Comparison of ENCODE assay signal across 8 cellular contexts in genomic region chr1:239814306-239814881, GRCh38.
DNase-seq lines count a peak whose midpoint lies in the region; ATAC-seq and TF ChIP-seq lines count a peak whose summit lies in the region.

No MANE protein-coding gene starts in this region.

- H3K9me2 ChIP-seq in HCT116 (ENCODE audit: insufficient read depth), result no peaks in the 10 kb centered on the region

- BruUV-seq in HCT116 (replicated peaks; lab: Mats Ljungman, UMichigan), result no TSS peak

- H3K4me1 Mint-ChIP-seq in activated T-helper 17 cell treated with anti-CD3 and anti-CD28 coated beads, Interleukin-2, amount 50 U/mL, for 72 hours, result peaks cover 29% of the 10 kb centered on the region

- peaks cover 3 to 23% of the 10 kb centered on the region in 2 experiments; a peak in 2 of 4 replicates for H3K9me3 ChIP-seq in HCT116 (ENCODE audit: control insufficient read depth in 1 of 2, insufficient read depth in 1 of 2, low read depth in 1 of 2, low read length in 2 of 2)
- H3K9me3 ChIP-seq in right cardiac atrium (ENCODE audit: control insufficient read depth, low read length), result no peaks in the 10 kb centered on the region

- H3K27me3 ChIP-seq in HCT116 (ENCODE audit: insufficient read depth, low read length) (no peaks in the 10 kb centered on the region), right cardiac atrium (ENCODE audit: control insufficient read depth, insufficient read depth) (no peaks in the 10 kb centered on the region)

- no peak for TF ChIP-seq CTCF in HCT116 (IDR thresholded peaks at IDR 0.05 in 2 of 3, conservative IDR thresholded peaks at IDR 0.05 in 1 of 3; ENCODE audit: borderline replicate concordance in 1 of 3, insufficient read depth in 1 of 3, low read depth in 2 of 3, low read length in 2 of 3)

- TF ChIP-seq POLR2A in HCT116 (IDR thresholded peaks at IDR 0.05; ENCODE audit: borderline replicate concordance, extremely low read depth, insufficient read depth, insufficient read length), result no peak

- POLR2A ChIA-PET in HCT116 (lab: Charles Lee), result no interaction called here

- ATAC-seq in HCT116, result no peak
- ATAC-seq in activated T-helper 17 cell treated with anti-CD3 and anti-CD28 coated beads, Interleukin-2, amount 50 U/mL, for 72 hours (replicated peaks), result peak; percentile 86
- no peak for ATAC-seq in GM21390 (IDR thresholded peaks at IDR 0.05; ENCODE audit: unreplicated experiment)
- no peak for ATAC-seq in right cardiac atrium

- no peak overlapping the region for H2AFZ ChIP-seq in HCT116 (ENCODE audit: low read depth, low read length, poor library complexity, severe bottlenecking)

- no peak for TF ChIP-seq RAD21 in HCT116 (IDR thresholded peaks at IDR 0.05; ENCODE audit: low read depth)

- CTCF ChIA-PET in HCT116 (lab: Charles Lee), result no interaction called here

- no peaks in the 10 kb centered on the region for H3K36me3 Mint-ChIP-seq in activated T-helper 17 cell treated with anti-CD3 and anti-CD28 coated beads, Interleukin-2, amount 50 U/mL, for 72 hours (ENCODE audit: low read depth)

- H3K4me3 ChIP-seq in HCT116 (replicated peaks in 1 of 2; ENCODE audit: low read depth in 1 of 2, low read length in 2 of 2), result no peak overlapping the region
- no peak overlapping the region for H3K4me3 ChIP-seq in right cardiac atrium (ENCODE audit: low read length)

- H3K4me1 ChIP-seq in HCT116 (ENCODE audit: control insufficient read depth in 1 of 2, insufficient read depth in 2 of 2, low read length in 2 of 2) (no peaks in the 10 kb centered on the region), right cardiac atrium (ENCODE audit: control insufficient read depth, insufficient read depth, low read length) (no peaks in the 10 kb centered on the region)

- H3K27ac Mint-ChIP-seq in activated T-helper 17 cell treated with anti-CD3 and anti-CD28 coated beads, Interleukin-2, amount 50 U/mL, for 72 hours, result peak overlapping the region; percentile 67

- peaks cover 7% of the 10 kb centered on the region for H3K27me3 Mint-ChIP-seq in activated T-helper 17 cell treated with anti-CD3 and anti-CD28 coated beads, Interleukin-2, amount 50 U/mL, for 72 hours

- WGBS in right cardiac atrium, result 46% methylated on average over 8 of the region's 8 CpGs

- no peaks in the 10 kb centered on the region for H3K79me2 ChIP-seq in HCT116 (ENCODE audit: insufficient read depth, low read length)

- no peaks in the 10 kb centered on the region for H3K9me3 Mint-ChIP-seq in activated T-helper 17 cell treated with anti-CD3 and anti-CD28 coated beads, Interleukin-2, amount 50 U/mL, for 72 hours

- H4K20me1 ChIP-seq in HCT116 (ENCODE audit: insufficient read depth), result no peaks in the 10 kb centered on the region

- H3K27ac ChIP-seq in HCT116 (ENCODE audit: low read depth, low read length) (no peak overlapping the region), right cardiac atrium (ENCODE audit: low read length) (no peak overlapping the region)

- no peak overlapping the region for H3K4me2 ChIP-seq in HCT116 (ENCODE audit: low read length)

- peak overlapping the region; percentile 79 for H3K4me3 Mint-ChIP-seq in activated T-helper 17 cell treated with anti-CD3 and anti-CD28 coated beads, Interleukin-2, amount 50 U/mL, for 72 hours

- H3K9ac ChIP-seq in HCT116 (ENCODE audit: low read length), result no peak overlapping the region

- intact Hi-C loops in HCT116 (cut with micrococcal nuclease) (no loop called here), right cardiac atrium (cut with DNase I) (no loop called here)

- H3K36me3 ChIP-seq in HCT116 (ENCODE audit: control insufficient read depth in 1 of 2, insufficient read depth in 2 of 2, low read length in 2 of 2), result no peaks in the 10 kb centered on the region

- RAD21 ChIA-PET in HCT116 (lab: Charles Lee; ENCODE audit: low non-redundant PET in 1 of 2, low total read pairs in 2 of 2, uncharacterized antibody in 2 of 2, unreplicated experiment in 2 of 2), result no interaction called here

- DNase-seq in A172 (ENCODE audit: low spot score) (peak; percentile 96), HCT116 (ENCODE audit: low read depth, low spot score) (no peak), inferior parietal cortex (ENCODE audit: extremely low spot score) (peak; percentile 50), DMS79 treated with DMSO at 0.1 percent for 48 hours (lab: John Stamatoyannopoulos, UW) (no peak), NCI-H774 (lab: John Stamatoyannopoulos, UW) (no peak), right cardiac atrium (no peak)

TF ChIP-seq in HCT116, 20 proteins besides CTCF, POLR2A, EP300 and RAD21:
- TF ChIP-seq ZBTB33 (IDR thresholded peaks at IDR 0.05; ENCODE audit: extremely low read depth, insufficient replicate concordance, low read length) (no peak), CEBPB (IDR thresholded peaks at IDR 0.05; ENCODE audit: low read depth) (no peak), TCF7L2 (IDR thresholded peaks at IDR 0.05; ENCODE audit: borderline replicate concordance, extremely low read depth, insufficient read depth, insufficient read length) (peak; percentile 70), ELF1 (IDR thresholded peaks at IDR 0.05; ENCODE audit: borderline replicate concordance, low read depth) (no peak), ZFX (IDR thresholded peaks at IDR 0.05) (no peak)
TF ChIP-seq in HCT116: peak in this region for 1.

Comparison
In these comparisons a context has a peak if more than half of its experiments do, and no peak if none do; other contexts are left out.
1. DNase-seq: peak in A172 (single experiment) and inferior parietal cortex (single experiment); none in HCT116 (single experiment), DMS79 treated with DMSO at 0.1 percent for 48 hours (single experiment), NCI-H774 (single experiment) and right cardiac atrium (0 of 3).